ENCODE assay signal across 25 cellular contexts in the genomic region with DNA sequence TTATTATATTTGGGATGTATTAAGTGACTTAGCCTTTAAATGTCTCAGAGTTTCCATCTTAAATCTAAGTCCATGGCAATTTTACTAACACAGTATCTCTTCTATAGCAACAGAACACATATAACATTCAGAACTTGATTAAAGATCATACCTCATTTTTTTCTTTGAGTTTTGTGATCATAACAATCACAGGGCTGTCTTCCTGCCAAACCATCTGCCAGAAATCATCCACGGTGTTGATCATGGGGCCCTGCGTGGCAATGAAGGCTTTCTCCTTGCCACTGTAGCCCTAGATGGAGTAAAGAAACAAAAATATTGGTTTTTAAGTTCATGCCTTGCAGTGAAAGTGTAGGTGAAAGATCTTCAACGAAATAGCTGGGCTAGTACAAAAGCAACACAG. TPM values are rescaled to one million over a fixed set of nuclear protein-coding genes. Genes with fewer than 3 reads are reported as not detected.
DNase-seq lines count a peak whose midpoint lies in the region; ATAC-seq, FAIRE-seq and TF ChIP-seq lines count a peak whose summit lies in the region.
"Had no signal": no experiment of that assay in that cellular context is flagged by ENCODE, and none has a peak within 500 bp of the region (broad histone marks: within the 10 kb centered on the region; RNA-seq: fewer than 3 reads in every experiment).

No MANE protein-coding gene starts in this region.

- H3K4me3 ChIP-seq in Loucy (ENCODE audit: low read length, poor library complexity, severe bottlenecking) (no peak overlapping the region), K562 (no peak overlapping the region), left ventricle myocardium inferior (no peak overlapping the region)
- H3K4me3 ChIP-seq: BLaER1 treated with 17β-estradiol and CSF1 and Interleukin-3, amounts not matched to agents 10 nM and 100 nM; GM12878 had no signal

- H3K27ac ChIP-seq in K562 (ENCODE audit: extremely low read depth, low read depth, low read length) (no peak overlapping the region), left ventricle myocardium inferior (replicated peaks) (no peak overlapping the region)
- H3K27ac ChIP-seq: BLaER1 treated with 17β-estradiol and CSF1 and Interleukin-3, amounts not matched to agents 10 nM and 100 nM had no signal

- H3F3A ChIP-seq in Loucy (ENCODE audit: low read depth), result no peaks in the 10 kb centered on the region

- no peak for TF ChIP-seq POLR2A in K562 (conservative IDR thresholded peaks at IDR 0.05)

- H3K9me2 ChIP-seq in Loucy (replicated peaks; ENCODE audit: low read depth, low read length), result no peaks in the 10 kb centered on the region

- H2AFZ ChIP-seq in Loucy (ENCODE audit: low read length) (0 out of 2 replicates have a peak overlapping the region, but pooled peaks have one; percentile 18), K562 (ENCODE audit: low read depth, low read length) (peak overlapping the region; percentile 13; the same call in 1 of the 2 replicates)

- intact Hi-C loops in K562 (cut with micrococcal nuclease), result no loop called here
- intact Hi-C loops in left ventricle myocardium inferior (cut with micrococcal nuclease), result no loop called here

- CTCF ChIA-PET in K562 (lab: Yijun Ruan, JAX; ENCODE audit: low intra/inter-chr PET ratio) (no interaction called here), HEK293T (lab: Yijun Ruan, JAX) (no interaction called here)

- H3K4me2 ChIP-seq in Loucy (ENCODE audit: low read depth, low read length, poor library complexity, severe bottlenecking), result no peak overlapping the region
- no peak overlapping the region for H3K4me2 ChIP-seq in K562 (ENCODE audit: insufficient read depth, low read length)
- H3K4me2 ChIP-seq: BLaER1 treated with 17β-estradiol and CSF1 and Interleukin-3, amounts not matched to agents 10 nM and 100 nM had no signal

- TF ChIP-seq RAD21 in K562 (CRISPR knock-in tag; conservative IDR thresholded peaks at IDR 0.05 in 1 of 2, IDR thresholded peaks at IDR 0.05 in 1 of 2), result no peak

- peak; percentile 12 for DNase-seq in COLO829 (ENCODE audit: low spot score)
- no peak for DNase-seq in K562 (ENCODE audit: extremely low read depth in 1 of 4, low spot score in 3 of 4)
- peak; percentile 75 for DNase-seq in foreskin melanocyte
- DNase-seq in NCI-H1048 (lab: John Stamatoyannopoulos, UW), result no peak
- DNase-seq in HEK293T (ENCODE audit: extremely low spot score), result no peak
- no peak for DNase-seq in left ventricle myocardium inferior
- DNase-seq in stimulated activated CD4-positive, alpha-beta T cell treated with anti-CD3 and anti-CD28 coated beads, Interleukin-4, amount 100 ng/mL, for 4 hours, result no peak
- DNase-seq: 8988T; CD8-positive, alpha-beta T cell; COR-L47; DMS 273 treated with DMSO at 0.1 percent for 48 hours; DMS53; DND-41; EL; HCEC 1CT; HFFc6; IMR-90 had no signal

- H3K27me3 ChIP-seq in Loucy (ENCODE audit: insufficient read depth, low read length, poor library complexity, severe bottlenecking) (no peaks in the 10 kb centered on the region), K562 (ENCODE audit: control insufficient read depth in 2 of 2, insufficient read depth in 2 of 2, low read length in 2 of 2) (no peaks in the 10 kb centered on the region), left ventricle myocardium inferior (ENCODE audit: low read depth) (no peaks in the 10 kb centered on the region)
- H3K27me3 ChIP-seq: BLaER1 treated with 17β-estradiol and CSF1 and Interleukin-3, amounts not matched to agents 10 nM and 100 nM had no signal

- ATAC-seq in K562, result no peak
- ATAC-seq: CD8-positive, alpha-beta T cell; GM12878 had no signal

- peaks cover 7% of the 10 kb centered on the region for H3K4me1 ChIP-seq in Loucy (ENCODE audit: insufficient read depth, low read length, poor library complexity, severe bottlenecking)
- no peaks in the 10 kb centered on the region for H3K4me1 ChIP-seq in K562 (replicated peaks in 1 of 2; ENCODE audit: control insufficient read depth in 2 of 2, insufficient read depth in 2 of 2, low read length in 2 of 2)
- H3K4me1 ChIP-seq in left ventricle myocardium inferior, result no peaks in the 10 kb centered on the region
- H3K4me1 ChIP-seq: BLaER1 treated with 17β-estradiol and CSF1 and Interleukin-3, amounts not matched to agents 10 nM and 100 nM had no signal

- no peak for FAIRE-seq in K562 (lab: Jason Lieb, UNC)
- FAIRE-seq: GM12878, H54, HTR-8/SVneo had no signal

- no peaks in the 10 kb centered on the region for H3K9me1 ChIP-seq in K562 (ENCODE audit: control insufficient read depth, insufficient read depth, low read length)

- H3K9ac ChIP-seq in Loucy (ENCODE audit: low read depth, low read length, poor library complexity, severe bottlenecking) (no peak overlapping the region), K562 (ENCODE audit: insufficient read depth in 1 of 2, low read depth in 2 of 2, low read length in 2 of 2) (no peak overlapping the region)
- H3K9ac ChIP-seq: BLaER1 treated with 17β-estradiol and CSF1 and Interleukin-3, amounts not matched to agents 10 nM and 100 nM had no signal

- BruUV-seq in K562 (replicated peaks; lab: Mats Ljungman, UMichigan), result no TSS peak

- 43% methylated on average over 3 of the region's 3 CpGs for WGBS in K562 (ENCODE audit: insufficient coverage, low coverage, missing lambda C conversion rate)

- TF ChIP-seq CTCF in Loucy (conservative IDR thresholded peaks at IDR 0.05; ENCODE audit: low read length) (no peak), K562 (IDR thresholded peaks at IDR 0.05 in 2 of 3, conservative IDR thresholded peaks at IDR 0.05 in 1 of 3; ENCODE audit: insufficient read depth in 2 of 3, low read depth in 1 of 3, low read length in 3 of 3) (no peak), left ventricle myocardium inferior (IDR thresholded peaks at IDR 0.05; ENCODE audit: borderline replicate concordance) (no peak)

- TF ChIP-seq EP300 in K562 (IDR thresholded peaks at IDR 0.05; ENCODE audit: low read length), result no peak

- H3K79me2 ChIP-seq in Loucy (ENCODE audit: insufficient read depth, low read length) (no peaks in the 10 kb centered on the region), K562 (ENCODE audit: control insufficient read depth, insufficient read depth, low read length) (no peaks in the 10 kb centered on the region)

- H4K20me1 ChIP-seq in Loucy (ENCODE audit: insufficient read depth, low read length, poor library complexity, severe bottlenecking) (no peaks in the 10 kb centered on the region), K562 (replicated peaks; ENCODE audit: control insufficient read depth, insufficient read depth, low read length) (no peaks in the 10 kb centered on the region)
- H4K20me1 ChIP-seq: BLaER1 treated with 17β-estradiol and CSF1 and Interleukin-3, amounts not matched to agents 10 nM and 100 nM had no signal

- POLR2A ChIA-PET in K562 (lab: Yijun Ruan, JAX), result no interaction called here
- POLR2A ChIA-PET in HEK293T (lab: Yijun Ruan, JAX), result no interaction called here

- in situ Hi-C loops in K562 (cut with MboI), result no loop called here

- H3K9me3 ChIP-seq in Loucy (ENCODE audit: insufficient read depth, low read depth, low read length) (no peaks in the 10 kb centered on the region), K562 (replicated peaks; ENCODE audit: control insufficient read depth, insufficient read depth, low read depth, low read length) (no peaks in the 10 kb centered on the region), left ventricle myocardium inferior (replicated peaks) (peaks cover 12% of the 10 kb centered on the region)
- H3K9me3 ChIP-seq: BLaER1 treated with 17β-estradiol and CSF1 and Interleukin-3, amounts not matched to agents 10 nM and 100 nM had no signal

- no peaks in the 10 kb centered on the region for H3K36me3 ChIP-seq in Loucy (ENCODE audit: insufficient read depth, low read length)
- no peaks in the 10 kb centered on the region for H3K36me3 ChIP-seq in K562 (ENCODE audit: control insufficient read depth, insufficient read depth, low read length)
- no peaks in the 10 kb centered on the region for H3K36me3 ChIP-seq in left ventricle myocardium inferior
- H3K36me3 ChIP-seq: BLaER1 treated with 17β-estradiol and CSF1 and Interleukin-3, amounts not matched to agents 10 nM and 100 nM had no signal

TF ChIP-seq in HEK293T, 16 proteins besides CTCF, POLR2A, EP300 and RAD21 (continues in another document):
- no peak for TF ChIP-seq ARNT (IDR thresholded peaks at IDR 0.05)
- no peak for TF ChIP-seq BHLHE40 (IDR thresholded peaks at IDR 0.05; ENCODE audit: borderline replicate concordance)
- TF ChIP-seq NFRKB (IDR thresholded peaks at IDR 0.05), result no peak
- TF ChIP-seq L3MBTL2 (conservative IDR thresholded peaks at IDR 0.05), result no peak
- no peak for TF ChIP-seq LEF1 (IDR thresholded peaks at IDR 0.05; ENCODE audit: borderline replicate concordance)
- no peak for TF ChIP-seq FOXM1 (IDR thresholded peaks at IDR 0.05; ENCODE audit: borderline replicate concordance)
- no peak for TF ChIP-seq HDGF (IDR thresholded peaks at IDR 0.05; ENCODE audit: borderline replicate concordance)
- no peak for TF ChIP-seq TARDBP (IDR thresholded peaks at IDR 0.05)
- TF ChIP-seq ELF4 (IDR thresholded peaks at IDR 0.05), result no peak
- no peak for TF ChIP-seq SP1 (IDR thresholded peaks at IDR 0.05)
- TF ChIP-seq ZNF384 (IDR thresholded peaks at IDR 0.05), result no peak

RNA-seq across cellular contexts. Expression of gene PTPRB, which starts 46.7 kb away (rescaled TPM):
- 9.2 and 18.5 TPM in 2 replicates for total RNA-seq in K562 (2011; cell fraction: chromatin; rRNA removed; ENCODE audit: low replicate concordance)
- total RNA-seq in K562 (2011; cell fraction: nucleolus; rRNA removed), result 6.3 and 6.6 TPM in 2 replicates
- 8.2 and 9.1 TPM in 2 replicates for total RNA-seq in K562 (2011; cell fraction: nucleoplasm; rRNA removed)
- total RNA-seq in K562 (2014; rRNA removed) (2.1 and 2.4 TPM in 2 replicates), K562 (2014; rRNA removed; fragmentation: Illumina TruSeq; extraction: Trizol) (3.8 and 4.5 TPM in 2 replicates), K562 (2015; rRNA removed; fragmentation: Illumina TruSeq; extraction: Trizol) (5.9 and 6.2 TPM in 2 replicates), K562 (2021) (4.2 and 4.8 TPM in 2 replicates), left ventricle myocardium inferior (38.7 TPM)
- polyA plus RNA-seq in K562 (2011; rRNA removed) (1.5 and 1.6 TPM in 2 replicates), K562 (2014; fragmentation: Illumina TruSeq; extraction: Trizol) (3.1 and 3.3 TPM in 2 replicates), K562 (2014; fragmentation: Nextera tagmentation; extraction: Ambion mirVana) (under 1 TPM; 0.46 to 0.59 TPM), K562 (2014; rRNA removed) (3.1 and 4.0 TPM in 2 replicates)
- 0.49 and 0.72 TPM in 2 replicates for polyA plus RNA-seq in K562 (2011; cell fraction: cytosol; rRNA removed)
- 2.5 and 2.9 TPM in 2 replicates for polyA plus RNA-seq in K562 (2011; cell fraction: nucleus; rRNA removed)
- 6.6 and 8.6 TPM in 2 replicates for polyA plus RNA-seq in K562 (2012)
- 3.5 and 5.0 TPM in 2 replicates for polyA minus RNA-seq in K562 (2011; rRNA and poly(A)+ RNA removed)
- polyA minus RNA-seq in K562 (2011; cell fraction: cytosol; rRNA and poly(A)+ RNA removed), result 0.64 and 0.76 TPM in 2 replicates
- 2.4 and 4.9 TPM in 2 replicates for polyA minus RNA-seq in K562 (2011; cell fraction: nucleus; rRNA and poly(A)+ RNA removed)
- total RNA-seq: A673; B cell; CD8-positive, alpha-beta T cell; G401 had no signal

Comparison
In these comparisons a context has a peak if more than half of its experiments do, and no peak if none do; other contexts are left out.
1. DNase-seq: peak in COLO829 (single experiment) and foreskin melanocyte (single experiment); none in K562 (0 of 4), NCI-H1048 (single experiment), HEK293T (single experiment), left ventricle myocardium inferior (single experiment) and stimulated activated CD4-positive, alpha-beta T cell treated with anti-CD3 and anti-CD28 coated beads, Interleukin-4, amount 100 ng/mL, for 4 hours (0 of 2).